ENCODE assay signal across 8 cellular contexts in the genomic region with DNA sequence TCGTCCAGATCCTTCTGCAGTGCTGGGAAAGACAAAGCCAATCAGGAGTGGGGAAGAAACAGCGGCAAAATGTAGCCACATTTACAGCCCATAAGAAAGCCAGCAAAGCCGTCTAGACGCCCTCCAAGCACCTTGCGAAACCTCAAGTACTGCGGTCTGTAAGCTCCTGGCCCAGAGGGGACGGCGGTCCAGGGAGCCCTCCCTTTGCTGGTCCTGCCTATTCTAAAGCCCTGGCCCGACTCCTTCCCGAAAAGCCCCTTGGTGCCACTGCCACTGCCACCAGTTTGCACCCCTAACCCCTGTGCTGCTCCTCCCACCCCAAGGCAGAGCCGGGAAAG. TPM values are rescaled to one million over a fixed set of nuclear protein-coding genes. Genes with fewer than 3 reads are reported as not detected.
A peak's percentile ranks its signal among the peaks of the same experiment; 100 is the strongest.
DNase-seq lines count a peak whose midpoint lies in the region; FAIRE-seq and TF ChIP-seq lines count a peak whose summit lies in the region.

No MANE protein-coding gene starts in this region.

- no peaks in the 10 kb centered on the region; the same call in 1 of the 2 replicates for H3K27me3 Mint-ChIP-seq in HFFc6 (ENCODE audit: insufficient read depth)

- H3K9ac ChIP-seq in skeletal muscle tissue (ENCODE audit: low read depth in 1 of 3, low read length in 3 of 3) = peak overlapping the region; percentile 43 to 73 (median 58)

- H3K36me3 ChIP-seq in left ventricle myocardium inferior (peaks cover 56% of the 10 kb centered on the region), skeletal muscle tissue (ENCODE audit: control insufficient read depth in 3 of 3, insufficient read depth in 3 of 3, low read length in 3 of 3) (peaks cover 22 to 31% (median 24%) of the 10 kb centered on the region in 3 donors)

- intact Hi-C loops in left ventricle myocardium inferior (cut with micrococcal nuclease) = no loop called here

- H3K4me3 ChIP-seq in left ventricle myocardium inferior (peak overlapping the region; percentile 90), skeletal muscle tissue (ENCODE audit: low read length in 3 of 3) (peak overlapping the region; percentile 65 to 75 (median 73))

- H3K27ac ChIP-seq in VCaP = peak overlapping the region; percentile 87
- peak overlapping the region; percentile 85 for H3K27ac ChIP-seq in left ventricle myocardium inferior (replicated peaks)
- no peak overlapping the region for H3K27ac ChIP-seq in skeletal muscle tissue (ENCODE audit: low read depth, low read length)

- H3K9me3 ChIP-seq in left ventricle myocardium inferior (replicated peaks) (no peaks in the 10 kb centered on the region), skeletal muscle tissue (ENCODE audit: control insufficient read depth in 3 of 3, low read length in 3 of 3) (no peaks in the 10 kb centered on the region)

- H3K36me3 Mint-ChIP-seq in HFFc6 (ENCODE audit: low read depth) = peaks cover 19% of the 10 kb centered on the region; the same call in 1 of the 2 replicates

- TF ChIP-seq CTCF in HFFc6 (IDR thresholded peaks at IDR 0.05) = no peak
- no peak for TF ChIP-seq CTCF in VCaP (conservative IDR thresholded peaks at IDR 0.05)
- TF ChIP-seq CTCF in left ventricle myocardium inferior (IDR thresholded peaks at IDR 0.05; ENCODE audit: borderline replicate concordance) = no peak

- no peaks in the 10 kb centered on the region for H3K9me3 Mint-ChIP-seq in HFFc6

- DNase-seq in HFFc6 = no peak
- DNase-seq in left ventricle myocardium inferior = no peak
- DNase-seq in stimulated activated CD4-positive, alpha-beta T cell treated with anti-CD3 and anti-CD28 coated beads, Interleukin-4, amount 100 ng/mL, for 1 hour = no peak
- no peak for DNase-seq in RCC 7860 (ENCODE audit: low spot score)
- no peak for DNase-seq in NCI-H510A treated with DMSO at 0.1 percent for 48 hours (lab: John Stamatoyannopoulos, UW)
- DNase-seq in activated CD8-positive, alpha-beta memory T cell treated with anti-CD3 and anti-CD28 coated beads, Interleukin-2, amount 50 U/mL, for 48 hours = no peak

- peaks cover 10% of the 10 kb centered on the region for H3K4me1 Mint-ChIP-seq in HFFc6 (ENCODE audit: low read depth)

- H3K27ac Mint-ChIP-seq in HFFc6 = peak overlapping the region; percentile 82

- no peak for FAIRE-seq in RCC 7860 (lab: Jason Lieb, UNC)

- H3K27me3 ChIP-seq in left ventricle myocardium inferior (ENCODE audit: low read depth) = no peaks in the 10 kb centered on the region
- H3K27me3 ChIP-seq in skeletal muscle tissue (ENCODE audit: control insufficient read depth in 3 of 3, insufficient read depth in 3 of 3, low read length in 3 of 3) = no peaks in the 10 kb centered on the region

- peak overlapping the region; percentile 92 for H3K4me3 Mint-ChIP-seq in HFFc6

- H3K4me1 ChIP-seq in left ventricle myocardium inferior (peaks cover 9% of the 10 kb centered on the region), skeletal muscle tissue (ENCODE audit: control insufficient read depth in 3 of 3, insufficient read depth in 3 of 3, low read length in 3 of 3) (peaks cover 5 to 9% (median 6%) of the 10 kb centered on the region in 3 donors)

RNA-seq across cellular contexts. Expression of a gene that starts 1.1 kb away (rescaled TPM):
- total RNA-seq in HFFc6 (2021; fragmentation: NEBNext Ultra II Directional; extraction: Animal tissue kit (Norgen Biotek cat#: 25700)) = 10 to 100 TPM; 59.1 to 70.5 (median 67.1) TPM
- 12.9 TPM for total RNA-seq in left ventricle myocardium inferior
- total RNA-seq in skeletal muscle tissue = 11.0 TPM

RNA-seq across cellular contexts. Expression of a gene that starts 12.3 kb away (rescaled TPM):
- 10 to 100 TPM; 42.8 to 52.7 (median 48.5) TPM for total RNA-seq in HFFc6 (2021; fragmentation: NEBNext Ultra II Directional; extraction: Animal tissue kit (Norgen Biotek cat#: 25700))
- total RNA-seq in left ventricle myocardium inferior (30.0 TPM), skeletal muscle tissue (32.9 TPM)

RNA-seq across cellular contexts. Expression of a gene that starts 12.5 kb away (rescaled TPM):
- 10 to 100 TPM; 24.1 to 35.4 (median 26.2) TPM for total RNA-seq in HFFc6 (2021; fragmentation: NEBNext Ultra II Directional; extraction: Animal tissue kit (Norgen Biotek cat#: 25700))
- total RNA-seq in left ventricle myocardium inferior (13.2 TPM), skeletal muscle tissue (3.7 TPM)

RNA-seq across cellular contexts. Expression of a gene that starts 19.8 kb away (rescaled TPM):
- 10 to 100 TPM; 31.6 to 43.1 (median 36.1) TPM for total RNA-seq in HFFc6 (2021; fragmentation: NEBNext Ultra II Directional; extraction: Animal tissue kit (Norgen Biotek cat#: 25700))
- total RNA-seq in left ventricle myocardium inferior (10.6 TPM), skeletal muscle tissue (15.7 TPM)
